8 cellular contexts compared by ENCODE assay signal in the genomic region with DNA sequence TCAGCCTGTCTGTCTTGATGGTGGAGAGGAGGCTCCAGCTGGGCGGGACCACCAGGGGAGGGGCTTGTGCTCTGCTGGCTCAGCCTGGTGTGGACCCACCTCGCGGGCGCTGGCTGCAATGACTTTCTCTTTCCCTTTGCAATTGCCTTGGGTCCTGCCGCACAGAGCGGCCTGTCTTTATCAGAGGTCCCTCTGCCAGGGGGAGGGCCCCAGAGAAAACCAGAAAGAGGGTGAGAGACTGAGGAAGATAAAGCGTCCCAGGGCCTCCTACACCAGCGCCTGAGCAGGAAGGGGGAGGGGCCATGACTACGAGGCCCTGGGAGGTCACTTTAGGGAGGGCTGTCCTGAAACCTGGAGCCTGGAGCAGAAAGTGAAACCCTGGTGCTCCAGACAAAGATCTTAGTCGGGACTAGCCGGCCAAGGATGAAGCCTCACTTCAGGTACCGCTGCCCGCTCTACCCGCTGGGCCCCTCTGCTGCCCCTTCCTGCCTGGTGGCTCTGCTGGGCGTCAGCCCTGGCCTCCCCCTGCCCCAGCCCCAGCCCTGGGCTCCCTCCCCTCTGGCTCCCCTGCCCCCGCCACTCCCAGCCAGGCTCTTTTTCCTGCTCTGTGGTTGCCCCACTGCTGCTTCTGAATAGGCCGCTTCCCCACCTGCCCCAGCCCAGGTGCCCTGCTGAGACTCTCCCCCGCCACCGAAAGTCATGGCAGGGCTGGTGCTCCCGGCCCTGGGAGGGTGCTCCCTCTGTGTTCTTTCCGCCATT. TPM values are rescaled to one million over a fixed set of nuclear protein-coding genes. Genes with fewer than 3 reads are reported as not detected.
DNase-seq lines count a peak whose midpoint lies in the region; ATAC-seq and TF ChIP-seq lines count a peak whose summit lies in the region.
"Not testable (repeated sequence)": the region's sequence is repeated elsewhere in the genome, so short reads cannot be mapped to it uniquely, and the experiment has no call there.

Gene APOBEC3F (plus strand): TSS at position 327 of the 759 bp plus-strand sequence. CDS start 97 bp downstream, at position 424.

- not testable (repeated sequence) for TF ChIP-seq CTCF in RWPE1 (conservative IDR thresholded peaks at IDR 0.05; ENCODE audit: low read depth); epithelial cell of proximal tubule (conservative IDR thresholded peaks at IDR 0.05; ENCODE audit: low read depth, low read length); mesothelial cell of epicardium (IDR thresholded peaks at IDR 0.05; ENCODE audit: unreplicated experiment)

- peaks cover 48% of the 10 kb centered on the region for H3K4me1 Mint-ChIP-seq in activated T-cell treated with anti-CD3 and anti-CD28 coated beads, Interleukin-2, amount 50 U/mL, for 4 hours (ENCODE audit: low read depth)
- H3K4me1 Mint-ChIP-seq in mesothelial cell of epicardium: peaks cover 23% of the 10 kb centered on the region

- CTCF ChIA-PET in RWPE1 (lab: Yijun Ruan, JAX): not testable (repeated sequence)

- peak within 1 kb of the TSS; percentile 86 for H3K27ac ChIP-seq in RWPE1

- H3K9me3 Mint-ChIP-seq in activated T-cell treated with anti-CD3 and anti-CD28 coated beads, Interleukin-2, amount 50 U/mL, for 4 hours; mesothelial cell of epicardium: not testable (repeated sequence)

- H3K27ac Mint-ChIP-seq in mesothelial cell of epicardium: peak within 1 kb of the TSS; percentile 97

- not testable (repeated sequence) for H3K36me3 Mint-ChIP-seq in activated T-cell treated with anti-CD3 and anti-CD28 coated beads, Interleukin-2, amount 50 U/mL, for 4 hours (ENCODE audit: insufficient read depth); mesothelial cell of epicardium

- ATAC-seq in GM19467 (IDR thresholded peaks at IDR 0.05; ENCODE audit: unreplicated experiment): peak; percentile 84
- ATAC-seq in HG03442 (IDR thresholded peaks at IDR 0.05; ENCODE audit: unreplicated experiment): peak; percentile 89
- ATAC-seq in activated T-cell treated with anti-CD3 and anti-CD28 coated beads, Interleukin-2, amount 50 U/mL, for 4 hours: peak; percentile 92 to 97

- H3K4me3 ChIP-seq in epithelial cell of proximal tubule (ENCODE audit: low read depth, low read length): peak within 1 kb of the TSS; percentile 70

- POLR2A ChIA-PET in RWPE1 (lab: Yijun Ruan, JAX; ENCODE audit: low non-redundant PET): interaction anchor here (0.7 kb wide), 1 partner anchor 335 kb away, joined by 3 read pairs; the partner anchor contains the start of gene GTPBP1

- H3K4me3 Mint-ChIP-seq in activated T-cell treated with anti-CD3 and anti-CD28 coated beads, Interleukin-2, amount 50 U/mL, for 4 hours: peak within 1 kb of the TSS; percentile 89
- H3K4me3 Mint-ChIP-seq in mesothelial cell of epicardium: peak within 1 kb of the TSS; percentile 82

- H3K27me3 Mint-ChIP-seq in activated T-cell treated with anti-CD3 and anti-CD28 coated beads, Interleukin-2, amount 50 U/mL, for 4 hours (ENCODE audit: low read depth); mesothelial cell of epicardium (ENCODE audit: low read depth): not testable (repeated sequence)

- peak; percentile 47 for DNase-seq in CMK (ENCODE audit: low read depth)
- peak; percentile 2 for DNase-seq in RWPE1 (ENCODE audit: low spot score)
- DNase-seq in activated T-cell treated with anti-CD3 and anti-CD28 coated beads, Interleukin-2, amount 50 U/mL, for 4 hours: peak; percentile 64
- DNase-seq in epithelial cell of proximal tubule (ENCODE audit: low read depth): not testable (repeated sequence)
- DNase-seq in mesothelial cell of epicardium (ENCODE audit: low spot score in 2 of 2, unreplicated experiment in 2 of 2): peak in 1 of 2 experiments; percentile 51
- peak; percentile 22 for DNase-seq in stimulated activated CD8-positive, alpha-beta memory T cell treated with anti-CD3 and anti-CD28 coated beads, Interleukin-12 subunit alpha, Interleukin-12 subunit beta, amount 100 ng/mL, for 24 hours (ENCODE audit: extremely low read depth)

RNA-seq across cellular contexts. Expression of gene APOBEC3F, which starts in this region (rescaled TPM):
- total RNA-seq in activated T-cell treated with anti-CD3 and anti-CD28 coated beads, Interleukin-2, amount 50 U/mL, for 4 hours: 10 to 100 TPM in 1 of 3 donors, 1 to 10 TPM in 2; 8.3 to 12.3 (median 8.7) TPM
- total RNA-seq in epithelial cell of proximal tubule (1.7 and 8.5 TPM in 2 replicates), mesothelial cell of epicardium (19.0 to 23.8 TPM (median 21.4 TPM) in 3 replicates)
